Comparison of ENCODE assay signal across 25 cellular contexts in the genomic region with DNA sequence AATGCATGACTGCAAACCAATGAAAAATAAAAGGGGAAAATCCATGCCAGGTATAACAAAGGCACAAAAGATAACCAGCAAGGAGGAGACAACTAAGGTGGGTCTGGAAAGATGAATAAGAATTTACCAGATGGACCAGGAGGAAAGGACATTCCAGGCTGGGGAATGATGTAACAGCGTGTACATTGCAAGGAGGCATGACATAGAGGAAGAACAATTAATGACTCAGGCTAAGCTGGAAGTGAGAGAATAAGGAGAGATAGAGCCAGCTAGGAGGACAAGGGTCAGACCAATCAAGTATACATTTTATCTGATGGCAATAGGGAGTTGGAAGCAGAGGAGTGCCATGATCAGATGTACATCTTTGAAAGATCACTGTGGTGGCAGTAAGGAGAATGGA. TPM values are rescaled to one million over a fixed set of nuclear protein-coding genes. Genes with fewer than 3 reads are reported as not detected.
"Had no signal": no experiment of that assay in that cellular context is flagged by ENCODE, and none has a peak within 500 bp of the region (broad histone marks: within the 10 kb centered on the region; RNA-seq: fewer than 3 reads in every experiment).

No MANE protein-coding gene starts in this region.

- H3K4me3 ChIP-seq: gastroesophageal sphincter, right lobe of liver, testis, transverse colon, uterus had no signal

- H3K4me3 Mint-ChIP-seq: activated CD4-positive, alpha-beta memory T cell treated with anti-CD3 and anti-CD28 coated beads for 36 hours; activated CD4-positive, alpha-beta T cell treated with anti-CD3 and anti-CD28 coated beads, Interleukin-2, amount 10 ng/mL, durations not matched to agents 24 days and 14 days; memory B cell; nephron had no signal

- H3K27ac Mint-ChIP-seq: activated CD4-positive, alpha-beta memory T cell treated with anti-CD3 and anti-CD28 coated beads for 36 hours; activated CD4-positive, alpha-beta T cell treated with anti-CD3 and anti-CD28 coated beads, Interleukin-2, amount 10 ng/mL, durations not matched to agents 24 days and 14 days; memory B cell; nephron; progenitor cell of endocrine pancreas had no signal

- H3K36me3 ChIP-seq: neutrophil, right lobe of liver, transverse colon, uterus had no signal

- H3K9me3 ChIP-seq: gastroesophageal sphincter, neutrophil, right lobe of liver, testis, transverse colon, uterus had no signal

- H3K4me1 Mint-ChIP-seq: activated CD4-positive, alpha-beta T cell treated with anti-CD3 and anti-CD28 coated beads, Interleukin-2, amount 10 ng/mL, durations not matched to agents 24 days and 14 days; memory B cell; nephron had no signal

- ATAC-seq: gastroesophageal sphincter; right lobe of liver; stimulated activated naive CD8-positive, alpha-beta T cell treated with anti-CD3 and anti-CD28 coated beads, Interleukin-15, Interleukin-2, amounts not matched to agents 100 U/mL and 50 U/mL, for 24 hours had no signal

- H3K27me3 Mint-ChIP-seq: activated CD4-positive, alpha-beta memory T cell treated with anti-CD3 and anti-CD28 coated beads for 36 hours; activated CD4-positive, alpha-beta T cell treated with anti-CD3 and anti-CD28 coated beads, Interleukin-2, amount 10 ng/mL, durations not matched to agents 24 days and 14 days; memory B cell; progenitor cell of endocrine pancreas had no signal

- H3K9me3 Mint-ChIP-seq: activated CD4-positive, alpha-beta memory T cell treated with anti-CD3 and anti-CD28 coated beads for 36 hours; activated CD4-positive, alpha-beta T cell treated with anti-CD3 and anti-CD28 coated beads, Interleukin-2, amount 10 ng/mL, durations not matched to agents 24 days and 14 days; memory B cell; nephron had no signal

- FAIRE-seq: keratinocyte had no signal

- H3K4me1 ChIP-seq: gastroesophageal sphincter, right lobe of liver, testis, transverse colon, uterus had no signal

- H3K27ac ChIP-seq: gastroesophageal sphincter, neutrophil, right lobe of liver, testis, transverse colon, uterus had no signal

- H3K27me3 ChIP-seq: gastroesophageal sphincter, neutrophil, testis, transverse colon, uterus had no signal

- DNase-seq: activated CD4-positive, alpha-beta memory T cell treated with anti-CD3 and anti-CD28 coated beads for 36 hours; activated CD4-positive, alpha-beta T cell treated with anti-CD3 and anti-CD28 coated beads, Interleukin-2, amount 10 ng/mL, durations not matched to agents 24 days and 14 days; activated CD4-positive, CD25-positive, alpha-beta regulatory T cell treated with anti-CD3 and anti-CD28 coated beads, Interleukin-2, amount 50 U/mL, for 72 hours; activated CD8-positive, alpha-beta memory T cell treated with anti-CD3 and anti-CD28 coated beads, Interleukin-2, amount 50 U/mL, for 4 hours; activated gamma-delta T cell; activated naive CD4-positive, alpha-beta T cell treated with anti-CD3 and anti-CD28 coated beads, Interleukin-2, amount 50 U/mL, for 16 hours; activated T-cell treated with anti-CD3 and anti-CD28 coated beads, Interleukin-2, amount 50 U/mL, for 1 hour; amniotic stem cell; central memory CD4-positive, alpha-beta T cell; hippocampal formation; right lobe of liver; stimulated activated CD4-positive, alpha-beta T cell treated with anti-CD3 and anti-CD28 coated beads, Interleukin-12 subunit alpha, Interleukin-12 subunit beta, amount 100 ng/mL, for 4 hours; stimulated activated CD4-positive, alpha-beta T cell treated with anti-CD3 and anti-CD28 coated beads, Interleukin-4, amount 100 ng/mL, for 1 hour; stimulated activated naive CD8-positive, alpha-beta T cell treated with anti-CD3 and anti-CD28 coated beads, Interleukin-15, Interleukin-2, amounts not matched to agents 100 U/mL and 50 U/mL, for 24 hours; T-helper 2 cell; testis; transverse colon; uterus had no signal

RNA-seq across cellular contexts. Expression of gene MTMR8, which starts 57.0 kb away (rescaled TPM):
- total RNA-seq: myocyte had no signal
